In genomic region chr13:45046445-45046844, GRCh38 we compare ENCODE assay signal across 10 cellular contexts. TPM values are rescaled to one million over a fixed set of nuclear protein-coding genes. Genes with fewer than 3 reads are reported as not detected.
DNase-seq lines count a peak whose midpoint lies in the region; ATAC-seq and TF ChIP-seq lines count a peak whose summit lies in the region.
"Had no signal": no experiment of that assay in that cellular context is flagged by ENCODE, and none has a peak within 500 bp of the region (broad histone marks: within the 10 kb centered on the region; RNA-seq: fewer than 3 reads in every experiment).

No MANE protein-coding gene starts in this region.

- peaks cover 9% of the 10 kb centered on the region for H3K4me1 ChIP-seq in CD4-positive, CD25-positive, alpha-beta regulatory T cell (ENCODE audit: control insufficient read depth, insufficient read depth, low read length, poor library complexity, severe bottlenecking)
- peaks cover 29% of the 10 kb centered on the region for H3K4me1 ChIP-seq in Karpas-422 (ENCODE audit: low read length)

- no peaks in the 10 kb centered on the region for H3K9me3 ChIP-seq in CD4-positive, CD25-positive, alpha-beta regulatory T cell (ENCODE audit: control insufficient read depth in 2 of 2, low read length in 2 of 2)
- H3K9me3 ChIP-seq in Karpas-422 (ENCODE audit: low read length) (no peaks in the 10 kb centered on the region), neural cell (ENCODE audit: low read length) (no peaks in the 10 kb centered on the region)
- H3K9me3 ChIP-seq: tibial artery had no signal

- H4K20me1 ChIP-seq in Karpas-422 (ENCODE audit: insufficient read depth, low read depth, low read length) (no peaks in the 10 kb centered on the region), neural cell (ENCODE audit: insufficient read depth) (no peaks in the 10 kb centered on the region)

- H3K27ac ChIP-seq in CD4-positive, CD25-positive, alpha-beta regulatory T cell (ENCODE audit: insufficient read depth, low read length, poor library complexity, severe bottlenecking) = no peak overlapping the region
- H3K27ac ChIP-seq in Karpas-422 (ENCODE audit: low read length) (no peak overlapping the region), neural cell (ENCODE audit: low read length) (no peak overlapping the region)
- H3K27ac ChIP-seq: tibial artery had no signal

- TF ChIP-seq CTCF in choroid plexus epithelial cell (conservative IDR thresholded peaks at IDR 0.05; ENCODE audit: low read depth, low read length) (no peak), neural cell (IDR thresholded peaks at IDR 0.05; ENCODE audit: poor library complexity, severe bottlenecking) (no peak), GM13976 (IDR thresholded peaks at IDR 0.05; ENCODE audit: borderline replicate concordance, control extremely low read depth, extremely low read depth, insufficient read depth, missing control alignments) (no peak)

- no peaks in the 10 kb centered on the region for H3K79me2 ChIP-seq in Karpas-422 (ENCODE audit: low read length)
- no peaks in the 10 kb centered on the region for H3K79me2 ChIP-seq in neural cell (replicated peaks; ENCODE audit: insufficient read depth, low read length)

- H3F3A ChIP-seq in neural cell (ENCODE audit: insufficient read depth, low read length, poor library complexity, severe bottlenecking) = no peaks in the 10 kb centered on the region

- in situ Hi-C loops in GM13976 (cut with MboI; ENCODE audit: low sequenced_read_pairs, unreplicated experiment) = loop anchor here (5.0 kb wide), 1 partner anchor 256 kb away; no protein-coding TSS in a partner anchor

- no peak for TF ChIP-seq RAD21 in neural cell (conservative IDR thresholded peaks at IDR 0.05)

- H3K4me3 ChIP-seq in CD4-positive, CD25-positive, alpha-beta regulatory T cell (ENCODE audit: low read depth, low read length) = peak overlapping the region; percentile 13
- peak overlapping the region; percentile 61; the same call in 1 of the 2 replicates for H3K4me3 ChIP-seq in Karpas-422 (ENCODE audit: low read length)
- H3K4me3 ChIP-seq in choroid plexus epithelial cell (ENCODE audit: low read depth, low read length) = peak overlapping the region; percentile 62
- H3K4me3 ChIP-seq in neural cell (ENCODE audit: low read length) = peak overlapping the region; percentile 51

- H3K4me1 Mint-ChIP-seq in CD4-positive, CD25-positive, alpha-beta regulatory T cell = peaks cover 4 to 12% (median 10%) of the 10 kb centered on the region in 4 donors

- TF ChIP-seq EP300 in neural cell (conservative IDR thresholded peaks at IDR 0.05; ENCODE audit: poor library complexity, severe bottlenecking) = no peak

- H3K9me3 Mint-ChIP-seq in CD4-positive, CD25-positive, alpha-beta regulatory T cell = no peaks in the 10 kb centered on the region

- no peaks in the 10 kb centered on the region for H3K36me3 Mint-ChIP-seq in CD4-positive, CD25-positive, alpha-beta regulatory T cell

- H3K9ac ChIP-seq in Karpas-422 (ENCODE audit: low read length) = peak overlapping the region; percentile 64; the same call in 1 of the 2 replicates
- peak overlapping the region; percentile 22 for H3K9ac ChIP-seq in neural cell (ENCODE audit: low read length)

- no peak for DNase-seq in CD4-positive, CD25-positive, alpha-beta regulatory T cell
- DNase-seq in Karpas-422 = no peak
- no peak for DNase-seq in choroid plexus epithelial cell (ENCODE audit: low read depth)
- DNase-seq in GM13976 (ENCODE audit: low spot score) = no peak
- DNase-seq in SW480 (ENCODE audit: low spot score) = no peak
- DNase-seq: NCI-H510A treated with DMSO at 0.1 percent for 48 hours, tibial artery had no signal

- H3K27me3 ChIP-seq in CD4-positive, CD25-positive, alpha-beta regulatory T cell (ENCODE audit: control insufficient read depth, insufficient read depth, low read length) = peaks cover 4% of the 10 kb centered on the region
- no peaks in the 10 kb centered on the region for H3K27me3 ChIP-seq in Karpas-422 (ENCODE audit: low read length)
- no peaks in the 10 kb centered on the region for H3K27me3 ChIP-seq in neural cell (ENCODE audit: insufficient read depth, low read depth, low read length)
- H3K27me3 ChIP-seq: tibial artery had no signal

- peaks cover 12% of the 10 kb centered on the region for H3K27me3 Mint-ChIP-seq in CD4-positive, CD25-positive, alpha-beta regulatory T cell

- no peak for ATAC-seq in CD4-positive, CD25-positive, alpha-beta regulatory T cell (ENCODE audit: low read depth in 2 of 2)
- ATAC-seq in GM18868 (IDR thresholded peaks at IDR 0.05; ENCODE audit: unreplicated experiment) (no peak), GM18873 (IDR thresholded peaks at IDR 0.05; ENCODE audit: low FRiP score, unreplicated experiment) (no peak)

- no peak overlapping the region for H2AFZ ChIP-seq in Karpas-422 (ENCODE audit: low read length)
- H2AFZ ChIP-seq in neural cell (ENCODE audit: low read depth, low read length) = no peak overlapping the region

- H3K9me2 ChIP-seq in Karpas-422 (replicated peaks; ENCODE audit: insufficient read depth, low read length) (no peaks in the 10 kb centered on the region), neural cell (ENCODE audit: insufficient read depth, low read length) (no peaks in the 10 kb centered on the region)

- H3K27ac Mint-ChIP-seq in CD4-positive, CD25-positive, alpha-beta regulatory T cell = no peak overlapping the region

- peak overlapping the region in 2 of 4 donors; percentile 81 to 82 for H3K4me3 Mint-ChIP-seq in CD4-positive, CD25-positive, alpha-beta regulatory T cell

- H3K4me2 ChIP-seq in Karpas-422 (ENCODE audit: low read depth, low read length, poor library complexity, severe bottlenecking) (peak overlapping the region; percentile 85), neural cell (ENCODE audit: low read length) (no peak overlapping the region)

- no peaks in the 10 kb centered on the region for H3K36me3 ChIP-seq in CD4-positive, CD25-positive, alpha-beta regulatory T cell (ENCODE audit: control insufficient read depth, insufficient read depth, low read length)
- H3K36me3 ChIP-seq in Karpas-422 (ENCODE audit: insufficient read depth, low read length) = no peaks in the 10 kb centered on the region
- no peaks in the 10 kb centered on the region for H3K36me3 ChIP-seq in neural cell (ENCODE audit: insufficient read depth, low read length)
- H3K36me3 ChIP-seq: tibial artery had no signal

TF ChIP-seq in neural cell, 6 proteins besides CTCF, POLR2A, EP300 and RAD21:
- TF ChIP-seq EZH2 (IDR thresholded peaks at IDR 0.05; ENCODE audit: borderline replicate concordance, insufficient read depth, low read length, poor library complexity, severe bottlenecking) = no peak
- no peak for TF ChIP-seq POLR2AphosphoS5 (IDR thresholded peaks at IDR 0.05)
- TF ChIP-seq, protein P1, sequence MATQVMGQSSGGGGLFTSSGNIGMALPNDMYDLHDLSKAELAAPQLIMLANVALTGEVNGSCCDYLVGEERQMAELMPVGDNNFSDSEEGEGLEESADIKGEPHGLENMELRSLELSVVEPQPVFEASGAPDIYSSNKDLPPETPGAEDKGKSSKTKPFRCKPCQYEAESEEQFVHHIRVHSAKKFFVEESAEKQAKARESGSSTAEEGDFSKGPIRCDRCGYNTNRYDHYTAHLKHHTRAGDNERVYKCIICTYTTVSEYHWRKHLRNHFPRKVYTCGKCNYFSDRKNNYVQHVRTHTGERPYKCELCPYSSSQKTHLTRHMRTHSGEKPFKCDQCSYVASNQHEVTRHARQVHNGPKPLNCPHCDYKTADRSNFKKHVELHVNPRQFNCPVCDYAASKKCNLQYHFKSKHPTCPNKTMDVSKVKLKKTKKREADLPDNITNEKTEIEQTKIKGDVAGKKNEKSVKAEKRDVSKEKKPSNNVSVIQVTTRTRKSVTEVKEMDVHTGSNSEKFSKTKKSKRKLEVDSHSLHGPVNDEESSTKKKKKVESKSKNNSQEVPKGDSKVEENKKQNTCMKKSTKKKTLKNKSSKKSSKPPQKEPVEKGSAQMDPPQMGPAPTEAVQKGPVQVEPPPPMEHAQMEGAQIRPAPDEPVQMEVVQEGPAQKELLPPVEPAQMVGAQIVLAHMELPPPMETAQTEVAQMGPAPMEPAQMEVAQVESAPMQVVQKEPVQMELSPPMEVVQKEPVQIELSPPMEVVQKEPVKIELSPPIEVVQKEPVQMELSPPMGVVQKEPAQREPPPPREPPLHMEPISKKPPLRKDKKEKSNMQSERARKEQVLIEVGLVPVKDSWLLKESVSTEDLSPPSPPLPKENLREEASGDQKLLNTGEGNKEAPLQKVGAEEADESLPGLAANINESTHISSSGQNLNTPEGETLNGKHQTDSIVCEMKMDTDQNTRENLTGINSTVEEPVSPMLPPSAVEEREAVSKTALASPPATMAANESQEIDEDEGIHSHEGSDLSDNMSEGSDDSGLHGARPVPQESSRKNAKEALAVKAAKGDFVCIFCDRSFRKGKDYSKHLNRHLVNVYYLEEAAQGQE (IDR thresholded peaks at IDR 0.05; ENCODE audit: borderline replicate concordance) = no peak
- TF ChIP-seq MXI1 (conservative IDR thresholded peaks at IDR 0.05; ENCODE audit: poor library complexity, severe bottlenecking) = no peak
- TF ChIP-seq TAF1 (IDR thresholded peaks at IDR 0.05; ENCODE audit: low read depth) = no peak
- TF ChIP-seq SMC3 (conservative IDR thresholded peaks at IDR 0.05; ENCODE audit: poor library complexity) = no peak

RNA-seq across cellular contexts. Expression of gene GPALPP1, which starts 57.1 kb away (rescaled TPM):
- total RNA-seq in CD4-positive, CD25-positive, alpha-beta regulatory T cell = 31.1 TPM
- 10 to 100 TPM; 18.1 to 20.4 (median 18.8) TPM for polyA plus RNA-seq in CD4-positive, CD25-positive, alpha-beta regulatory T cell
- total RNA-seq in Karpas-422 (2014; rRNA removed; shearing (Covaris generic); ENCODE audit: low replicate concordance) = 23.8 and 36.2 TPM in 2 replicates
- 41.8 and 49.7 TPM in 2 replicates for polyA plus RNA-seq in neural cell
- 55.0 and 71.1 TPM in 2 replicates for polyA minus RNA-seq in neural cell

RNA-seq across cellular contexts. Expression of gene NUFIP1, which starts 57.2 kb away (rescaled TPM):
- total RNA-seq in CD4-positive, CD25-positive, alpha-beta regulatory T cell = 4.8 TPM
- polyA plus RNA-seq in CD4-positive, CD25-positive, alpha-beta regulatory T cell = 1 to 10 TPM; 4.0 to 4.2 (median 4.1) TPM
- 3.8 and 7.3 TPM in 2 replicates for total RNA-seq in Karpas-422 (2014; rRNA removed; shearing (Covaris generic); ENCODE audit: low replicate concordance)
- polyA plus RNA-seq in neural cell = 7.0 and 11.0 TPM in 2 replicates
- 10.7 and 12.7 TPM in 2 replicates for polyA minus RNA-seq in neural cell
